In genomic region chr1:175000697-175001187, GRCh38 we compare ENCODE assay signal across 8 cellular contexts. TPM values are rescaled to one million over a fixed set of nuclear protein-coding genes. Genes with fewer than 3 reads are reported as not detected.
DNase-seq lines count a peak whose midpoint lies in the region; ATAC-seq, FAIRE-seq and TF ChIP-seq lines count a peak whose summit lies in the region.

No MANE protein-coding gene starts in this region.

- peaks cover 29% of the 10 kb centered on the region for H3K36me3 Mint-ChIP-seq in activated T-helper 1 cell treated with anti-CD3 and anti-CD28 coated beads, Interleukin-12 subunit alpha, Interleukin-12 subunit beta, Interleukin-2, Interleukin-4 antibody, amounts not matched to agents 30 ng/mL and 10 ng/mL and 1 ng/mL, durations not matched to agents 14 hours and 24 hours and 36 hours (ENCODE audit: low read depth)
- no peaks in the 10 kb centered on the region for H3K36me3 Mint-ChIP-seq in natural killer cell

- POLR2A ChIA-PET in SK-N-SH (lab: Yijun Ruan, JAX) = interaction anchor here (0.6 to 2.8 kb wide), 5 partner anchors 14 to 578 kb away, joined by 3 to 54 read pairs (median 5); partner anchors contain the start of gene MRPS14

- H3K27me3 ChIP-seq in SK-N-SH (ENCODE audit: insufficient read depth) (no peaks in the 10 kb centered on the region), keratinocyte (ENCODE audit: control insufficient read depth, extremely low read depth, insufficient read depth, low read length) (no peaks in the 10 kb centered on the region), thoracic aorta (replicated peaks; ENCODE audit: insufficient read depth) (no peaks in the 10 kb centered on the region)

- FAIRE-seq in keratinocyte (lab: Jason Lieb, UNC) = no peak

- TF ChIP-seq EP300 in SK-N-SH (IDR thresholded peaks at IDR 0.05; ENCODE audit: borderline replicate concordance in 1 of 2, low read depth in 1 of 2, low read length in 1 of 2) = no peak

- H3K9me1 ChIP-seq in keratinocyte (ENCODE audit: control insufficient read depth, extremely low read depth, insufficient read depth, low read length) = no peaks in the 10 kb centered on the region

- TF ChIP-seq RAD21 in SK-N-SH (IDR thresholded peaks at IDR 0.05; ENCODE audit: low read length) = no peak

- H2AFZ ChIP-seq in SK-N-SH (ENCODE audit: low read depth) (peak overlapping the region; percentile 80; the same call in 1 of the 2 replicates), keratinocyte (ENCODE audit: control insufficient read depth, low read length) (no peak overlapping the region)

- peak overlapping the region; percentile 98 to 100 for H3K27ac ChIP-seq in SK-N-SH (ENCODE audit: low read depth in 2 of 2, low read length in 1 of 2)
- H3K27ac ChIP-seq in keratinocyte (ENCODE audit: control insufficient read depth, insufficient read depth, low read length) = peak overlapping the region; percentile 100
- H3K27ac ChIP-seq in thoracic aorta = peak overlapping the region; percentile 22 to 97

- H3K9ac ChIP-seq in SK-N-SH (peak overlapping the region; percentile 89), keratinocyte (ENCODE audit: control insufficient read depth, extremely low read depth, insufficient read depth, low read length) (peak overlapping the region; percentile 100)

- H3K4me3 Mint-ChIP-seq in activated T-helper 1 cell treated with anti-CD3 and anti-CD28 coated beads, Interleukin-12 subunit alpha, Interleukin-12 subunit beta, Interleukin-2, Interleukin-4 antibody, amounts not matched to agents 30 ng/mL and 10 ng/mL and 1 ng/mL, durations not matched to agents 14 hours and 24 hours and 36 hours = no peak overlapping the region
- H3K4me3 Mint-ChIP-seq in natural killer cell = no peak overlapping the region

- H3K9me2 ChIP-seq in SK-N-SH = no peaks in the 10 kb centered on the region

- H3K27ac Mint-ChIP-seq in activated T-helper 1 cell treated with anti-CD3 and anti-CD28 coated beads, Interleukin-12 subunit alpha, Interleukin-12 subunit beta, Interleukin-2, Interleukin-4 antibody, amounts not matched to agents 30 ng/mL and 10 ng/mL and 1 ng/mL, durations not matched to agents 14 hours and 24 hours and 36 hours = peak overlapping the region; percentile 88
- no peak overlapping the region for H3K27ac Mint-ChIP-seq in natural killer cell

- H3K36me3 ChIP-seq in SK-N-SH (replicated peaks in 1 of 2; ENCODE audit: control insufficient read depth in 1 of 2, insufficient read depth in 2 of 2, low read length in 1 of 2) = peaks cover 8 to 18% of the 10 kb centered on the region in 2 experiments
- no peaks in the 10 kb centered on the region for H3K36me3 ChIP-seq in keratinocyte (ENCODE audit: control insufficient read depth in 2 of 2, extremely low read depth in 1 of 2, insufficient read depth in 2 of 2, low read length in 2 of 2)
- peaks cover 3% of the 10 kb centered on the region for H3K36me3 ChIP-seq in thoracic aorta

- H3K4me3 ChIP-seq in SK-N-SH (ENCODE audit: low read depth in 2 of 2, low read length in 1 of 2) = peak overlapping the region; percentile 91 to 100
- H3K4me3 ChIP-seq in keratinocyte (ENCODE audit: control insufficient read depth in 2 of 3, extremely low read depth in 1 of 3, insufficient read depth in 2 of 3, low read depth in 1 of 3, low read length in 3 of 3) = peak overlapping the region; percentile 75 to 97 (median 96)
- H3K4me3 ChIP-seq in thoracic aorta = peak overlapping the region; percentile 95

- TF ChIP-seq CTCF in SK-N-SH (IDR thresholded peaks at IDR 0.05) (no peak), keratinocyte (optimal IDR thresholded peaks at IDR 0.05 in 1 of 3, IDR thresholded peaks at IDR 0.05 in 1 of 3, conservative IDR thresholded peaks at IDR 0.05 in 1 of 3; ENCODE audit: extremely low read depth in 1 of 3, insufficient read depth in 2 of 3, low read length in 3 of 3) (no peak), thoracic aorta (IDR thresholded peaks at IDR 0.05) (no peak), natural killer cell (IDR thresholded peaks at IDR 0.05) (no peak)

- peaks cover 0 to 9% of the 10 kb centered on the region in 2 experiments; a peak in 3 of 4 replicates for H3K4me1 ChIP-seq in SK-N-SH (ENCODE audit: control insufficient read depth in 1 of 2, insufficient read depth in 2 of 2, low read depth in 1 of 2, low read length in 1 of 2)
- peaks cover 39% of the 10 kb centered on the region for H3K4me1 ChIP-seq in keratinocyte (ENCODE audit: control insufficient read depth, extremely low read depth, insufficient read depth, low read length)
- H3K4me1 ChIP-seq in thoracic aorta (ENCODE audit: control insufficient read depth in 1 of 2, low read depth in 2 of 2) = peaks cover 15 to 43% of the 10 kb centered on the region in 2 donors

- peaks cover 39% of the 10 kb centered on the region for H3K4me1 Mint-ChIP-seq in activated T-helper 1 cell treated with anti-CD3 and anti-CD28 coated beads, Interleukin-12 subunit alpha, Interleukin-12 subunit beta, Interleukin-2, Interleukin-4 antibody, amounts not matched to agents 30 ng/mL and 10 ng/mL and 1 ng/mL, durations not matched to agents 14 hours and 24 hours and 36 hours (ENCODE audit: low read depth)
- peaks cover 36 to 40% of the 10 kb centered on the region in 2 donors for H3K4me1 Mint-ChIP-seq in natural killer cell

- DNase-seq in SK-N-SH (no peak), keratinocyte (ENCODE audit: low read depth, low spot score) (no peak), thoracic aorta (ENCODE audit: low spot score) (no peak), natural killer cell (no peak), NCI-H345 treated with DMSO at 0.1 percent for 48 hours (lab: John Stamatoyannopoulos, UW; ENCODE audit: unreplicated experiment) (no peak)
- DNase-seq in activated T-helper 1 cell treated with anti-CD3 and anti-CD28 coated beads, Interleukin-12 subunit alpha, Interleukin-12 subunit beta, Interleukin-2, Interleukin-4 antibody, amounts not matched to agents 30 ng/mL and 10 ng/mL and 1 ng/mL, durations not matched to agents 14 hours and 24 hours and 36 hours (ENCODE audit: low spot score) = no peak

- H3K79me2 ChIP-seq in SK-N-SH (ENCODE audit: insufficient read depth) (peaks cover 57% of the 10 kb centered on the region), keratinocyte (ENCODE audit: control insufficient read depth, insufficient read depth, low read length) (peaks cover 59% of the 10 kb centered on the region)

- CTCF ChIA-PET in SK-N-SH (lab: Yijun Ruan, JAX) = interaction anchor here (1.0 to 2.8 kb wide), 3 partner anchors 125 to 230 kb away, joined by 3 to 10 read pairs (median 9); no protein-coding TSS in a partner anchor

- ATAC-seq in SK-N-SH treated with all-trans-retinoic acid at 6 μM for 48 hours = no peak
- ATAC-seq in thoracic aorta (ENCODE audit: insufficient number of reproducible peaks, low FRiP score, low read depth) = no peak
- ATAC-seq in natural killer cell = no peak
- no peak for ATAC-seq in HG03342 (IDR thresholded peaks at IDR 0.05; ENCODE audit: unreplicated experiment)

- intact Hi-C loops in activated T-helper 1 cell treated with anti-CD3 and anti-CD28 coated beads, Interleukin-12 subunit alpha, Interleukin-12 subunit beta, Interleukin-2, Interleukin-4 antibody, amounts not matched to agents 30 ng/mL and 10 ng/mL and 1 ng/mL, durations not matched to agents 14 hours and 24 hours and 36 hours (cut with micrococcal nuclease) = loop anchor here (1.0 kb wide), 1 partner anchor 841 kb away; the partner anchor contains the start of gene RABGAP1L
- intact Hi-C loops in natural killer cell (cut with micrococcal nuclease) = no loop called here

- dilution Hi-C loops in keratinocyte (cut with MboI; ENCODE audit: extremely low pct_ligation_motif_present, low sequenced_read_pairs) = no loop called here

- H3K9me3 ChIP-seq in SK-N-SH (no peaks in the 10 kb centered on the region), keratinocyte (ENCODE audit: control insufficient read depth, low read depth, low read length) (no peaks in the 10 kb centered on the region), thoracic aorta (no peaks in the 10 kb centered on the region)

- H3K4me2 ChIP-seq in SK-N-SH = peak overlapping the region; percentile 86
- peak overlapping the region; percentile 47 for H3K4me2 ChIP-seq in keratinocyte (ENCODE audit: control insufficient read depth, extremely low read depth, insufficient read depth, low read depth, low read length)

- H3F3A ChIP-seq in SK-N-SH (replicated peaks; ENCODE audit: insufficient read depth) = peaks cover 4% of the 10 kb centered on the region

- 2% methylated on average over 5 of the region's 5 CpGs for WGBS in SK-N-SH (ENCODE audit: low lambda C conversion rate)

- peaks cover 10% of the 10 kb centered on the region; the same call in 1 of the 2 replicates for H4K20me1 ChIP-seq in SK-N-SH (ENCODE audit: insufficient read depth)
- H4K20me1 ChIP-seq in keratinocyte (ENCODE audit: control insufficient read depth, extremely low read depth, insufficient read depth, low read length) = no peaks in the 10 kb centered on the region

- no peaks in the 10 kb centered on the region for H3K9me3 Mint-ChIP-seq in activated T-helper 1 cell treated with anti-CD3 and anti-CD28 coated beads, Interleukin-12 subunit alpha, Interleukin-12 subunit beta, Interleukin-2, Interleukin-4 antibody, amounts not matched to agents 30 ng/mL and 10 ng/mL and 1 ng/mL, durations not matched to agents 14 hours and 24 hours and 36 hours
- H3K9me3 Mint-ChIP-seq in natural killer cell = no peaks in the 10 kb centered on the region

- H3K27me3 Mint-ChIP-seq in activated T-helper 1 cell treated with anti-CD3 and anti-CD28 coated beads, Interleukin-12 subunit alpha, Interleukin-12 subunit beta, Interleukin-2, Interleukin-4 antibody, amounts not matched to agents 30 ng/mL and 10 ng/mL and 1 ng/mL, durations not matched to agents 14 hours and 24 hours and 36 hours (ENCODE audit: insufficient read depth) = no peaks in the 10 kb centered on the region
- no peaks in the 10 kb centered on the region for H3K27me3 Mint-ChIP-seq in natural killer cell (ENCODE audit: low read depth in 2 of 2)

RNA-seq across cellular contexts. Expression of gene CACYBP, which starts 1.0 kb away (rescaled TPM):
- polyA plus RNA-seq in SK-N-SH (2012; rRNA removed) = 40.0 and 56.2 TPM in 2 replicates
- 78.7 and 87.8 TPM in 2 replicates for polyA plus RNA-seq in SK-N-SH (2012; cell fraction: cytosol; rRNA removed)
- 18.5 and 28.9 TPM in 2 replicates for polyA plus RNA-seq in SK-N-SH (2012; cell fraction: nucleus; rRNA removed)
- 342 and 369 TPM in 2 replicates for total RNA-seq in activated T-helper 1 cell treated with anti-CD3 and anti-CD28 coated beads, Interleukin-12 subunit alpha, Interleukin-12 subunit beta, Interleukin-2, Interleukin-4 antibody, amounts not matched to agents 30 ng/mL and 10 ng/mL and 1 ng/mL, durations not matched to agents 14 hours and 24 hours and 36 hours
- polyA plus RNA-seq in keratinocyte = 18.3 to 67.8 TPM (median 59.3 TPM) in 3 replicates
- polyA plus RNA-seq in keratinocyte (2011; ENCODE audit: low read depth) = 55.6 TPM
- 35.6 and 38.3 TPM in 2 replicates for polyA plus RNA-seq in keratinocyte (2011; cell fraction: cytosol; rRNA removed)
- polyA plus RNA-seq in keratinocyte (2011; cell fraction: nucleus; rRNA removed) = 21.7 and 26.4 TPM in 2 replicates
- 48.4 and 104 TPM in 2 replicates for polyA plus RNA-seq in keratinocyte (2012; ENCODE audit: low replicate concordance)
- polyA minus RNA-seq in keratinocyte = 1.4 to 12.3 TPM (median 3.2 TPM) in 3 replicates
- 12.3 TPM for polyA minus RNA-seq in keratinocyte (2011; cell fraction: cytosol; rRNA and poly(A)+ RNA removed)
- 2.6 and 13.3 TPM in 2 replicates for polyA minus RNA-seq in keratinocyte (2011; cell fraction: nucleus; rRNA and poly(A)+ RNA removed)
- total RNA-seq in thoracic aorta = 10 to 100 TPM; 54.8 to 55.0 TPM
- total RNA-seq in natural killer cell = 10 to 100 TPM; 43.8 to 55.4 (median 51.9) TPM

RNA-seq across cellular contexts. Expression of gene MRPS14, which starts 22.5 kb away (rescaled TPM):
- polyA plus RNA-seq in SK-N-SH (2012; rRNA removed) (18.2 and 18.7 TPM in 2 replicates), keratinocyte (19.2 to 35.2 TPM (median 25.4 TPM) in 3 replicates)
- polyA plus RNA-seq in SK-N-SH (2012; cell fraction: cytosol; rRNA removed) = 18.7 and 21.2 TPM in 2 replicates
- polyA plus RNA-seq in SK-N-SH (2012; cell fraction: nucleus; rRNA removed) = 19.9 and 26.6 TPM in 2 replicates
- total RNA-seq in activated T-helper 1 cell treated with anti-CD3 and anti-CD28 coated beads, Interleukin-12 subunit alpha, Interleukin-12 subunit beta, Interleukin-2, Interleukin-4 antibody, amounts not matched to agents 30 ng/mL and 10 ng/mL and 1 ng/mL, durations not matched to agents 14 hours and 24 hours and 36 hours = 29.2 and 29.9 TPM in 2 replicates
- 11.9 TPM for polyA plus RNA-seq in keratinocyte (2011; ENCODE audit: low read depth)
- polyA plus RNA-seq in keratinocyte (2011; cell fraction: cytosol; rRNA removed) = 19.6 and 26.5 TPM in 2 replicates
- 18.2 and 21.3 TPM in 2 replicates for polyA plus RNA-seq in keratinocyte (2011; cell fraction: nucleus; rRNA removed)
- 22.6 and 23.2 TPM in 2 replicates for polyA plus RNA-seq in keratinocyte (2012; ENCODE audit: low replicate concordance)
- polyA minus RNA-seq in keratinocyte = 3.5 to 12.2 TPM (median 9.6 TPM) in 3 replicates
- 4.6 TPM for polyA minus RNA-seq in keratinocyte (2011; cell fraction: cytosol; rRNA and poly(A)+ RNA removed)
- 3.2 and 5.4 TPM in 2 replicates for polyA minus RNA-seq in keratinocyte (2011; cell fraction: nucleus; rRNA and poly(A)+ RNA removed)
- total RNA-seq in thoracic aorta (10 to 100 TPM; 13.5 to 24.2 TPM), natural killer cell (10 to 100 TPM; 11.5 to 13.2 (median 12.0) TPM)
